Comparison of ENCODE assay signal across 23 cellular contexts in the genomic region with DNA sequence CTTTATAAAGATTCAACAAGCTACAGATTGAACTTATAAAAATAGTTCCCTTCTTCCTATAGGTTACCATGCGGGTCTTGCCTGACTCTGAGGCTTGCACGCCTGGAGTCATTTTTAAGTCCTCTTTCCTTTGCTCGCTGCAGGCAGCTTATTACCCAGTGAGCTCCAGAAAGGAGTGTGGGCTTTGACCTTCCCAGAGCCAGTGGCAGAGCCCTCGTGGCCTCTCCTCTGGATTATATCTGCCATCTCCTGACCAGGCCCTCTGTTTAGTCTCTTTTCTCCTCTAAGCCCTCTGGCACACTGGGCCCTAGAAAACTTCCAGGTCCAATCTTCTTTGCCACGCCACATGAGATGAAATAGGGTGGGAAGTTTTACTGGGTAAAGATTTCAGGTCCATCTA.
"Had no signal": no experiment of that assay in that cellular context is flagged by ENCODE, and none has a peak within 500 bp of the region (broad histone marks: within the 10 kb centered on the region; RNA-seq: fewer than 3 reads in every experiment).

No MANE protein-coding gene starts in this region.

- H3K27ac Mint-ChIP-seq: IgD-negative memory B cell, T-cell had no signal

- DNase-seq: activated CD4-positive, alpha-beta T cell treated with anti-CD3 and anti-CD28 coated beads for 36 hours; activated CD4-positive, alpha-beta T cell treated with anti-CD3 and anti-CD28 coated beads, Interleukin-2, amount 50 U/mL, for 1 hour; activated naive CD4-positive, alpha-beta T cell treated with Interleukin-2 at 50 U/mL for 16 hours; activated naive CD8-positive, alpha-beta T cell treated with anti-CD3 and anti-CD28 coated beads, Interleukin-2, amount 10 ng/mL, durations not matched to agents 7 days and 5 days; activated T-cell treated with anti-CD3 and anti-CD28 coated beads, Interleukin-2, amount 50 U/mL, for 4 hours; aorta; central memory CD4-positive, alpha-beta T cell; MG63; NCI-H1105; NCI-H1436; NCI-H1694 treated with DMSO at 0.1 percent for 48 hours; NCI-H2029 treated with DMSO at 0.1 percent for 48 hours; NCI-H345; NCI-H510A; NCI-H526 treated with DMSO at 0.1 percent for 48 hours; NCI-H82; SIG-M5; T-cell; T-helper 2 cell; WERI-Rb-1 had no signal

- H3K4me3 Mint-ChIP-seq: activated CD4-positive, alpha-beta T cell treated with anti-CD3 and anti-CD28 coated beads for 36 hours; activated naive CD8-positive, alpha-beta T cell treated with anti-CD3 and anti-CD28 coated beads, Interleukin-2, amount 10 ng/mL, durations not matched to agents 7 days and 5 days; activated T-cell treated with anti-CD3 and anti-CD28 coated beads, Interleukin-2, amount 50 U/mL, for 4 hours; IgD-negative memory B cell; T-cell had no signal

- H3K9me3 ChIP-seq: breast epithelium, MG63 had no signal

- H3K27ac ChIP-seq: breast epithelium, KMS-11, WERI-Rb-1 had no signal

- H3K4me1 ChIP-seq: breast epithelium had no signal

- H3K36me3 Mint-ChIP-seq: T-cell had no signal

- H3K9me3 Mint-ChIP-seq: activated naive CD8-positive, alpha-beta T cell treated with anti-CD3 and anti-CD28 coated beads, Interleukin-2, amount 10 ng/mL, durations not matched to agents 7 days and 5 days; activated T-cell treated with anti-CD3 and anti-CD28 coated beads, Interleukin-2, amount 50 U/mL, for 4 hours; IgD-negative memory B cell; T-cell had no signal

- H3K27me3 ChIP-seq: breast epithelium, MG63 had no signal

- H3K4me3 ChIP-seq: breast epithelium, MG63 had no signal

- H3K27me3 Mint-ChIP-seq: activated CD4-positive, alpha-beta T cell treated with anti-CD3 and anti-CD28 coated beads for 36 hours; activated naive CD8-positive, alpha-beta T cell treated with anti-CD3 and anti-CD28 coated beads, Interleukin-2, amount 10 ng/mL, durations not matched to agents 7 days and 5 days; IgD-negative memory B cell; T-cell had no signal

- H3K36me3 ChIP-seq: breast epithelium, MG63, WERI-Rb-1 had no signal

- ATAC-seq: activated CD4-positive, alpha-beta T cell treated with anti-CD3 and anti-CD28 coated beads for 36 hours; activated T-cell treated with anti-CD3 and anti-CD28 coated beads, Interleukin-2, amount 50 U/mL, for 4 hours; T-cell had no signal
